Comparison of ENCODE assay signal across 13 cellular contexts in genomic region chr20:50306478-50307423, GRCh38.
DNase-seq lines count a peak whose midpoint lies in the region; ATAC-seq, FAIRE-seq and TF ChIP-seq lines count a peak whose summit lies in the region.
"Had no signal": no experiment of that assay in that cellular context is flagged by ENCODE, and none has a peak within 500 bp of the region (broad histone marks: within the 10 kb centered on the region; RNA-seq: fewer than 3 reads in every experiment).

No MANE protein-coding gene starts in this region.

- TF ChIP-seq POLR2A in body of pancreas (IDR thresholded peaks at IDR 0.05), result no peak
- peak; percentile 30 for TF ChIP-seq POLR2A in right lobe of liver (IDR thresholded peaks at IDR 0.05)

- intact Hi-C loops in Caco-2 (cut with micrococcal nuclease; ENCODE audit: unreplicated experiment), result no loop called here
- intact Hi-C loops in body of pancreas (cut with DNase I), result no loop called here
- intact Hi-C loops in right lobe of liver (cut with DNase I), result loop anchor here (5.0 to 10.0 kb wide), 2 partner anchors 114 to 158 kb away; partner anchors contain the start of gene CEBPB (in 1 of the 2)

- TF ChIP-seq CTCF in Caco-2 (IDR thresholded peaks at IDR 0.05; ENCODE audit: insufficient read depth in 1 of 2, low read depth in 1 of 2, low read length in 1 of 2, severe bottlenecking in 1 of 2, unreplicated experiment in 1 of 2) (no peak), body of pancreas (IDR thresholded peaks at IDR 0.05) (no peak), right lobe of liver (IDR thresholded peaks at IDR 0.05) (no peak)

- no peaks in the 10 kb centered on the region for H3K9me3 Mint-ChIP-seq in Caco-2 (ENCODE audit: unreplicated experiment)

- H3K4me2 ChIP-seq in skeletal muscle satellite cell (ENCODE audit: low read length), result peak overlapping the region; percentile 33

- WGBS in body of pancreas, 2 donors, result 83 to 85% methylated on average over 11 to 12 of the region's 13 CpGs
- WGBS in right lobe of liver (ENCODE audit: insufficient coverage, low coverage, low lambda C conversion rate, missing lambda C conversion rate), result 30% methylated on average over 7 of the region's 13 CpGs

- H3K27ac ChIP-seq in body of pancreas (peak overlapping the region; percentile 43 to 65 (median 52)), right lobe of liver (peak overlapping the region; percentile 84 to 99 (median 91))
- H3K27ac ChIP-seq: epithelial cell of prostate had no signal

- H3K4me3 Mint-ChIP-seq in Caco-2 (ENCODE audit: unreplicated experiment) (peak overlapping the region; percentile 7), T-helper 17 cell (no peak overlapping the region)
- H3K4me3 Mint-ChIP-seq: B cell had no signal

- H3K36me3 ChIP-seq in Caco-2 (ENCODE audit: control insufficient read depth, insufficient read depth, low read length) (no peaks in the 10 kb centered on the region), body of pancreas (replicated peaks in 1 of 2; ENCODE audit: insufficient read depth in 1 of 2, low read depth in 2 of 2) (no peaks in the 10 kb centered on the region), right lobe of liver (no peaks in the 10 kb centered on the region), skeletal muscle satellite cell (ENCODE audit: insufficient read depth, low read length) (no peaks in the 10 kb centered on the region)
- H3K36me3 ChIP-seq: thoracic aorta had no signal

- H3K27ac Mint-ChIP-seq in Caco-2 (ENCODE audit: unreplicated experiment) (peak overlapping the region; percentile 9), T-helper 17 cell (no peak overlapping the region)
- H3K27ac Mint-ChIP-seq: B cell had no signal

- H3K4me1 Mint-ChIP-seq in Caco-2 (ENCODE audit: low read depth, unreplicated experiment), result peaks cover 14% of the 10 kb centered on the region
- H3K4me1 Mint-ChIP-seq in T-helper 17 cell, result peaks cover 6% of the 10 kb centered on the region
- H3K4me1 Mint-ChIP-seq: B cell had no signal

- CTCF ChIA-PET in Caco-2 (lab: Charles Lee), result no interaction called here

- H3K4me1 ChIP-seq in Caco-2 (peaks cover 16% of the 10 kb centered on the region), body of pancreas (peaks cover 50% of the 10 kb centered on the region), right lobe of liver (peaks cover 0 to 69% (median 28%) of the 10 kb centered on the region in 4 donors), skeletal muscle satellite cell (ENCODE audit: control insufficient read depth, insufficient read depth, low read length) (peaks cover 58% of the 10 kb centered on the region)

- H3K4me3 ChIP-seq in Caco-2 (ENCODE audit: low read depth, low read length) (no peak overlapping the region), body of pancreas (no peak overlapping the region), right lobe of liver (peak overlapping the region in 2 of 3 donors; percentile 15 to 31), skeletal muscle satellite cell (ENCODE audit: low read length) (peak overlapping the region; percentile 34)
- H3K4me3 ChIP-seq: thoracic aorta had no signal

- peak overlapping the region; percentile 82 for H3K9ac ChIP-seq in skeletal muscle satellite cell (ENCODE audit: low read depth, low read length)

- no peaks in the 10 kb centered on the region for H3K9me3 ChIP-seq in Caco-2
- no peaks in the 10 kb centered on the region for H3K9me3 ChIP-seq in body of pancreas
- H3K9me3 ChIP-seq in right lobe of liver, result no peaks in the 10 kb centered on the region
- no peaks in the 10 kb centered on the region for H3K9me3 ChIP-seq in skeletal muscle satellite cell (replicated peaks; ENCODE audit: low read length)
- H3K9me3 ChIP-seq in T-helper 17 cell (ENCODE audit: control insufficient read depth, low read length, poor library complexity, severe bottlenecking), result no peaks in the 10 kb centered on the region
- H3K9me3 ChIP-seq: thoracic aorta had no signal

- POLR2A ChIA-PET in Caco-2 (lab: Charles Lee), result no interaction called here

- H3K27me3 ChIP-seq in Caco-2 (replicated peaks; ENCODE audit: control insufficient read depth, insufficient read depth, low read length) (no peaks in the 10 kb centered on the region), body of pancreas (no peaks in the 10 kb centered on the region), right lobe of liver (no peaks in the 10 kb centered on the region), skeletal muscle satellite cell (ENCODE audit: control insufficient read depth, insufficient read depth, low read length) (no peaks in the 10 kb centered on the region)

- no peaks in the 10 kb centered on the region for H3K36me3 Mint-ChIP-seq in Caco-2 (ENCODE audit: insufficient read depth, unreplicated experiment)
- no peaks in the 10 kb centered on the region for H3K36me3 Mint-ChIP-seq in T-helper 17 cell (ENCODE audit: low read depth)

- BruUV-seq in Caco-2 (replicated peaks; lab: Mats Ljungman, UMichigan), result no TSS peak

- no peak for FAIRE-seq in frontal cortex (lab: Jason Lieb, UNC)
- FAIRE-seq: GM18507 had no signal

- DNase-seq in Caco-2 (no peak), body of pancreas (no peak), right lobe of liver (peak in 2 of 3 donors; percentile 23 to 43), frontal cortex (ENCODE audit: low spot score in 2 of 2) (no peak), NCI-H1048 (lab: John Stamatoyannopoulos, UW) (no peak), ecto neural progenitor cell (ENCODE audit: low spot score) (no peak), T-helper 17 cell (no peak)
- DNase-seq: NCI-H446 treated with DMSO at 0.1 percent for 48 hours had no signal

- ATAC-seq in body of pancreas (no peak), right lobe of liver (peak in 1 of 4 donors; percentile 0), T-helper 17 cell (no peak)

- H3K27me3 Mint-ChIP-seq in Caco-2 (ENCODE audit: insufficient read depth, unreplicated experiment) (no peaks in the 10 kb centered on the region), T-helper 17 cell (peaks cover 5% of the 10 kb centered on the region)

Comparison
In these comparisons a context has a peak if more than half of its experiments do, and no peak if none do; other contexts are left out.
1. DNase-seq: peak in right lobe of liver (2 of 3); none in Caco-2 (0 of 2), body of pancreas (0 of 4), frontal cortex (0 of 2), NCI-H1048 (single experiment), ecto neural progenitor cell (single experiment) and T-helper 17 cell (0 of 3).
2. H3K4me3 ChIP-seq: peak in right lobe of liver (2 of 3) and skeletal muscle satellite cell (single experiment); none in Caco-2 (single experiment) and body of pancreas (0 of 2).
3. intact Hi-C loops: an anchor here in right lobe of liver (5.0 to 10.0 kb wide); none called in Caco-2 and body of pancreas.